Comparison of ENCODE assay signal across 32 cellular contexts in the genomic region with DNA sequence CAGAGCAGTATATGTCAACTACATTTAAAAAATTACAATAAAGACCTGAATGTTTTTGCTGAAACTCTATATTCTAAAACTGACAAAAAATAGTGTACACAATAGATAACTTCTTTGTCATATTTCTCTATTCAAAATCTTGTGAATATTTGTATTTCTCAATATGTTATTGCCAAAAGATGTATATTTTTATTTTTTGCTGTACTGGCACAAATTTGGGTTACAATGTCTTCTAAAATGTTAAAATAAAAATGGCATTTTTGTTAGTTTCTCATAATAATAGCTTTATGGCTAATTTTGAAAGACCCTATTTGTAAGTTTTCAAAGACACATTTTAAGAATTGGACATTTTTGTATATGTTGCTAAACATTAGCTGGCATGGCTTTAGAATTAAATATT. TPM values are rescaled to one million over a fixed set of nuclear protein-coding genes. Genes with fewer than 3 reads are reported as not detected.
"Had no signal": no experiment of that assay in that cellular context is flagged by ENCODE, and none has a peak within 500 bp of the region (broad histone marks: within the 10 kb centered on the region; RNA-seq: fewer than 3 reads in every experiment).

No MANE protein-coding gene starts in this region.

- H3K4me1 Mint-ChIP-seq: activated CD4-positive, alpha-beta memory T cell treated with anti-CD3 and anti-CD28 coated beads, Interleukin-2, amount 10 ng/mL, durations not matched to agents 7 days and 5 days; activated CD4-positive, alpha-beta T cell treated with anti-CD3 and anti-CD28 coated beads, Interleukin-2, amount 10 ng/mL, durations not matched to agents 7 days and 5 days; activated naive CD4-positive, alpha-beta T cell treated with anti-CD3 and anti-CD28 coated beads, Interleukin-2, amount 10 ng/mL, durations not matched to agents 7 days and 5 days; activated naive CD8-positive, alpha-beta T cell treated with anti-CD3 and anti-CD28 coated beads, Interleukin-2, amount 10 ng/mL, durations not matched to agents 7 days and 5 days; brain had no signal

- H3K4me1 ChIP-seq: ascending aorta, breast epithelium, esophagus squamous epithelium had no signal

- H3K36me3 Mint-ChIP-seq: activated naive CD4-positive, alpha-beta T cell treated with anti-CD3 and anti-CD28 coated beads, Interleukin-2, amount 10 ng/mL, durations not matched to agents 7 days and 5 days; activated naive CD4-positive, alpha-beta T cell treated with anti-CD3 and anti-CD28 coated beads, Interleukin-2, amount 50 U/mL, for 72 hours; activated naive CD8-positive, alpha-beta T cell treated with anti-CD3 and anti-CD28 coated beads, Interleukin-2, amount 10 ng/mL, durations not matched to agents 7 days and 5 days; WTC11 had no signal

- DNase-seq: activated CD4-positive, alpha-beta memory T cell treated with anti-CD3 and anti-CD28 coated beads, Interleukin-2, amount 10 ng/mL, durations not matched to agents 7 days and 5 days; activated CD4-positive, alpha-beta T cell treated with anti-CD3 and anti-CD28 coated beads for 1 hour; activated CD4-positive, alpha-beta T cell treated with anti-CD3 and anti-CD28 coated beads for 4 hours; activated CD4-positive, alpha-beta T cell treated with anti-CD3 and anti-CD28 coated beads, Interleukin-2, amount 10 ng/mL, durations not matched to agents 7 days and 5 days; activated CD4-positive, alpha-beta T cell treated with anti-CD3 and anti-CD28 coated beads, Interleukin-2, amount 50 U/mL, for 4 hours; activated CD8-positive, alpha-beta memory T cell treated with anti-CD3 and anti-CD28 coated beads, Interleukin-2, amount 50 U/mL, for 48 hours; activated gamma-delta T cell; activated naive CD4-positive, alpha-beta T cell; activated naive CD4-positive, alpha-beta T cell treated with anti-CD3 and anti-CD28 coated beads, Interleukin-2, amount 10 ng/mL, durations not matched to agents 7 days and 5 days; activated naive CD8-positive, alpha-beta T cell treated with anti-CD3 and anti-CD28 coated beads, Interleukin-2, amount 10 ng/mL, durations not matched to agents 7 days and 5 days; activated T-cell treated with anti-CD3 and anti-CD28 coated beads for 4 hours; activated T-cell treated with anti-CD3 and anti-CD28 coated beads, Interleukin-2, amount 50 U/mL, for 24 hours; activated T-cell treated with anti-CD3 and anti-CD28 coated beads, Interleukin-2, amount 50 U/mL, for 72 hours; central memory CD4-positive, alpha-beta T cell; cerebellar nuclear complex; dorsolateral prefrontal cortex; effector memory CD4-positive, alpha-beta T cell; endodermal cell; esophagus squamous epithelium; foreskin melanocyte; head of caudate nucleus; T-helper 2 cell had no signal

- H3K9me3 ChIP-seq: ascending aorta, breast epithelium, esophagus squamous epithelium had no signal

- H3K36me3 ChIP-seq: breast epithelium, cardiac muscle cell, esophagus squamous epithelium had no signal

- H3K27ac Mint-ChIP-seq: activated CD4-positive, alpha-beta memory T cell treated with anti-CD3 and anti-CD28 coated beads, Interleukin-2, amount 10 ng/mL, durations not matched to agents 7 days and 5 days; activated CD4-positive, alpha-beta T cell treated with anti-CD3 and anti-CD28 coated beads, Interleukin-2, amount 10 ng/mL, durations not matched to agents 7 days and 5 days; activated naive CD4-positive, alpha-beta T cell treated with anti-CD3 and anti-CD28 coated beads, Interleukin-2, amount 10 ng/mL, durations not matched to agents 7 days and 5 days; activated naive CD4-positive, alpha-beta T cell treated with anti-CD3 and anti-CD28 coated beads, Interleukin-2, amount 50 U/mL, for 72 hours; activated naive CD8-positive, alpha-beta T cell treated with anti-CD3 and anti-CD28 coated beads, Interleukin-2, amount 10 ng/mL, durations not matched to agents 7 days and 5 days; activated T-cell treated with anti-CD3 and anti-CD28 coated beads, Interleukin-2, amount 50 U/mL, for 24 hours; activated T-cell treated with anti-CD3 and anti-CD28 coated beads, Interleukin-2, amount 50 U/mL, for 72 hours; brain; dendritic cell treated with granulocyte-macrophage colony-stimulating factor and Interleukin-4, amounts not matched to agents 40 ng/mL and 50 ng/mL, for 4 days; endodermal cell; WTC11 had no signal

- H3K27me3 ChIP-seq: ascending aorta, breast epithelium, cardiac muscle cell, dorsolateral prefrontal cortex, esophagus squamous epithelium had no signal

- H3K9me3 Mint-ChIP-seq: activated CD4-positive, alpha-beta memory T cell treated with anti-CD3 and anti-CD28 coated beads, Interleukin-2, amount 10 ng/mL, durations not matched to agents 7 days and 5 days; activated CD4-positive, alpha-beta T cell treated with anti-CD3 and anti-CD28 coated beads, Interleukin-2, amount 10 ng/mL, durations not matched to agents 7 days and 5 days; activated naive CD4-positive, alpha-beta T cell treated with anti-CD3 and anti-CD28 coated beads, Interleukin-2, amount 10 ng/mL, durations not matched to agents 7 days and 5 days; activated naive CD4-positive, alpha-beta T cell treated with anti-CD3 and anti-CD28 coated beads, Interleukin-2, amount 50 U/mL, for 72 hours; activated T-cell treated with anti-CD3 and anti-CD28 coated beads, Interleukin-2, amount 50 U/mL, for 24 hours; activated T-cell treated with anti-CD3 and anti-CD28 coated beads, Interleukin-2, amount 50 U/mL, for 72 hours; brain; dendritic cell treated with granulocyte-macrophage colony-stimulating factor and Interleukin-4, amounts not matched to agents 40 ng/mL and 50 ng/mL, for 4 days; WTC11 had no signal

- H3K4me3 Mint-ChIP-seq: activated CD4-positive, alpha-beta memory T cell treated with anti-CD3 and anti-CD28 coated beads, Interleukin-2, amount 10 ng/mL, durations not matched to agents 7 days and 5 days; activated CD4-positive, alpha-beta T cell treated with anti-CD3 and anti-CD28 coated beads, Interleukin-2, amount 10 ng/mL, durations not matched to agents 7 days and 5 days; activated naive CD4-positive, alpha-beta T cell treated with anti-CD3 and anti-CD28 coated beads, Interleukin-2, amount 10 ng/mL, durations not matched to agents 7 days and 5 days; activated naive CD8-positive, alpha-beta T cell treated with anti-CD3 and anti-CD28 coated beads, Interleukin-2, amount 10 ng/mL, durations not matched to agents 7 days and 5 days; activated T-cell treated with anti-CD3 and anti-CD28 coated beads, Interleukin-2, amount 50 U/mL, for 24 hours; activated T-cell treated with anti-CD3 and anti-CD28 coated beads, Interleukin-2, amount 50 U/mL, for 72 hours; brain; dendritic cell treated with granulocyte-macrophage colony-stimulating factor and Interleukin-4, amounts not matched to agents 40 ng/mL and 50 ng/mL, for 4 days; endodermal cell; WTC11 had no signal

- H3K27ac ChIP-seq: ascending aorta, breast epithelium, cardiac muscle cell, coronary artery, dorsolateral prefrontal cortex, epithelial cell of prostate, esophagus squamous epithelium, VCaP had no signal

- H3K4me3 ChIP-seq: ascending aorta, breast epithelium, cardiac muscle cell, coronary artery, dorsolateral prefrontal cortex, esophagus squamous epithelium had no signal

- H3K27me3 Mint-ChIP-seq: activated T-cell treated with anti-CD3 and anti-CD28 coated beads, Interleukin-2, amount 50 U/mL, for 24 hours; brain; dendritic cell treated with granulocyte-macrophage colony-stimulating factor and Interleukin-4, amounts not matched to agents 40 ng/mL and 50 ng/mL, for 4 days had no signal

- ATAC-seq: activated naive CD4-positive, alpha-beta T cell treated with anti-CD3 and anti-CD28 coated beads, Interleukin-2, amount 50 U/mL, for 72 hours; activated T-cell treated with anti-CD3 and anti-CD28 coated beads, Interleukin-2, amount 50 U/mL, for 72 hours; WTC11 had no signal

RNA-seq across cellular contexts. Expression of a gene that starts 0.6 kb away (rescaled TPM):
- total RNA-seq: activated CD4-positive, alpha-beta T cell treated with anti-CD3 and anti-CD28 coated beads, Interleukin-2, amount 10 ng/mL, durations not matched to agents 7 days and 5 days had no signal

RNA-seq across cellular contexts. Expression of a gene that starts 13.3 kb away (rescaled TPM):
- total RNA-seq: ascending aorta had no signal
